ENCODE assay signal across 16 cellular contexts in the genomic region with DNA sequence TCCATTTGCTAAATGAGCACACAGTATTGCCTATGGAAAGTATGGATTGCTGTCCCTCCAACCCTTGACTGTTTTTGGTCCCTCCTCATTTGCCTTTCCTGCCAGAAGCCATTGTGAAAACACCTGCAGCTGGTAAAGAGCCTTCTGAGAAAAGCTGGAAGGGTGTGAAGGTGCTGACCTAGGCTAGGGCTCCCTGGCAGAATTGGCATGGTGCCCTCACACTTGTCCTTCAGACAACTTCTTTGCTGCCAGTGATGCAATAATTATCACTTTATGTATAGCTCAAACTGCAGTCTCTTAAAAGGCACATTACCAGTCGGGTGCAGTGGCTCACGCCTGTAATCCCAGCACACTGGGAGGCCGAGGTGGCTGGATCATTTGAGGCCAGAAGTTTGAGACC. TPM values are rescaled to one million over a fixed set of nuclear protein-coding genes. Genes with fewer than 3 reads are reported as not detected.
A peak's percentile ranks its signal among the peaks of the same experiment; 100 is the strongest.
DNase-seq lines count a peak whose midpoint lies in the region; ATAC-seq and TF ChIP-seq lines count a peak whose summit lies in the region.
"Had no signal": no experiment of that assay in that cellular context is flagged by ENCODE, and none has a peak within 500 bp of the region (broad histone marks: within the 10 kb centered on the region; RNA-seq: fewer than 3 reads in every experiment).

No MANE protein-coding gene starts in this region.

- peaks cover 48% of the 10 kb centered on the region for H3K4me1 Mint-ChIP-seq in activated naive CD8-positive, alpha-beta T cell (ENCODE audit: low read depth)
- peaks cover 26% of the 10 kb centered on the region for H3K4me1 Mint-ChIP-seq in activated naive CD8-positive, alpha-beta T cell treated with anti-CD3 and anti-CD28 coated beads, Interleukin-2, amount 50 U/mL, for 24 hours
- H3K4me1 Mint-ChIP-seq in brain = peaks cover 60% of the 10 kb centered on the region
- H3K4me1 Mint-ChIP-seq in naive thymus-derived CD8-positive, alpha-beta T cell = peaks cover 30 to 60% (median 53%) of the 10 kb centered on the region in 4 donors

- H3K4me3 ChIP-seq in stomach = no peak overlapping the region
- H3K4me3 ChIP-seq: esophagus squamous epithelium had no signal

- TF ChIP-seq CTCF in brain (conservative IDR thresholded peaks at IDR 0.05) = no peak
- no peak for TF ChIP-seq CTCF in stomach (IDR thresholded peaks at IDR 0.05)

- H3K9me3 ChIP-seq in stomach = no peaks in the 10 kb centered on the region
- H3K9me3 ChIP-seq: esophagus squamous epithelium had no signal

- POLR2A ChIA-PET in naive thymus-derived CD8-positive, alpha-beta T cell (lab: Charles Lee) = no interaction called here

- H3K4me3 Mint-ChIP-seq in activated naive CD8-positive, alpha-beta T cell = peak overlapping the region; percentile 2
- H3K4me3 Mint-ChIP-seq in activated naive CD8-positive, alpha-beta T cell treated with anti-CD3 and anti-CD28 coated beads, Interleukin-2, amount 50 U/mL, for 24 hours = no peak overlapping the region
- H3K4me3 Mint-ChIP-seq in brain = peak overlapping the region in 2 of 5 experiments; percentile 10 to 65
- peak overlapping the region in 1 of 10 donors; percentile 60 for H3K4me3 Mint-ChIP-seq in naive thymus-derived CD8-positive, alpha-beta T cell

- ATAC-seq in activated naive CD8-positive, alpha-beta T cell treated with anti-CD3 and anti-CD28 coated beads, Interleukin-2, amount 50 U/mL, for 24 hours = no peak
- ATAC-seq in naive thymus-derived CD8-positive, alpha-beta T cell = no peak
- ATAC-seq: left cardiac atrium had no signal

- H3K27ac ChIP-seq in stomach = no peak overlapping the region
- H3K27ac ChIP-seq: esophagus squamous epithelium had no signal

- peaks cover 0 to 3% (median 0%) of the 10 kb centered on the region in 4 donors for H3K36me3 ChIP-seq in stomach
- H3K36me3 ChIP-seq: esophagus squamous epithelium had no signal

- H3K27me3 Mint-ChIP-seq in activated naive CD8-positive, alpha-beta T cell = no peaks in the 10 kb centered on the region
- H3K27me3 Mint-ChIP-seq in activated naive CD8-positive, alpha-beta T cell treated with anti-CD3 and anti-CD28 coated beads, Interleukin-2, amount 50 U/mL, for 24 hours = no peaks in the 10 kb centered on the region
- peaks cover 8% of the 10 kb centered on the region for H3K27me3 Mint-ChIP-seq in brain
- H3K27me3 Mint-ChIP-seq in naive thymus-derived CD8-positive, alpha-beta T cell = no peaks in the 10 kb centered on the region

- no peak for TF ChIP-seq EP300 in stomach (IDR thresholded peaks at IDR 0.05)

- WGBS in stomach, 5 donors = 84 to 93% (median 89%) methylated on average over 3 of the region's 3 CpGs

- no peak for DNase-seq in activated naive CD8-positive, alpha-beta T cell treated with anti-CD3 and anti-CD28 coated beads, Interleukin-2, amount 50 U/mL, for 24 hours
- DNase-seq in NCI-H2196 (lab: John Stamatoyannopoulos, UW; ENCODE audit: unreplicated experiment) (peak; percentile 64), stomach (peak; percentile 50)
- no peak for DNase-seq in stimulated activated CD4-positive, alpha-beta T cell treated with anti-CD3 and anti-CD28 coated beads, Interleukin-4, amount 100 ng/mL, for 24 hours
- no peak for DNase-seq in stimulated activated naive CD4-positive, alpha-beta T cell (lab: John Stamatoyannopoulos, UW)
- DNase-seq in naive thymus-derived CD8-positive, alpha-beta T cell = no peak
- DNase-seq: activated CD4-positive, alpha-beta T cell treated with anti-CD3 and anti-CD28 coated beads, Interleukin-2, amount 50 U/mL, for 1 hour; activated naive CD4-positive, alpha-beta T cell; aorta; effector memory CD4-positive, alpha-beta T cell; esophagus squamous epithelium; left cardiac atrium; NCI-H2171; stimulated activated CD8-positive, alpha-beta memory T cell treated with anti-CD3 and anti-CD28 coated beads, Interleukin-4, amount 100 ng/mL, for 48 hours had no signal

- no peak for TF ChIP-seq POLR2A in stomach (IDR thresholded peaks at IDR 0.05)

- H3K9me3 Mint-ChIP-seq in activated naive CD8-positive, alpha-beta T cell (ENCODE audit: low read depth) = no peaks in the 10 kb centered on the region
- H3K9me3 Mint-ChIP-seq in activated naive CD8-positive, alpha-beta T cell treated with anti-CD3 and anti-CD28 coated beads, Interleukin-2, amount 50 U/mL, for 24 hours = no peaks in the 10 kb centered on the region
- peaks cover 0 to 3% (median 3%) of the 10 kb centered on the region in 5 experiments for H3K9me3 Mint-ChIP-seq in brain
- H3K9me3 Mint-ChIP-seq in naive thymus-derived CD8-positive, alpha-beta T cell = no peaks in the 10 kb centered on the region

- H3K27me3 ChIP-seq in stomach = no peaks in the 10 kb centered on the region
- H3K27me3 ChIP-seq: esophagus squamous epithelium had no signal

- peaks cover 3% of the 10 kb centered on the region for H3K36me3 Mint-ChIP-seq in activated naive CD8-positive, alpha-beta T cell
- peaks cover 8% of the 10 kb centered on the region for H3K36me3 Mint-ChIP-seq in activated naive CD8-positive, alpha-beta T cell treated with anti-CD3 and anti-CD28 coated beads, Interleukin-2, amount 50 U/mL, for 24 hours (ENCODE audit: low read depth)
- peaks cover 54% of the 10 kb centered on the region for H3K36me3 Mint-ChIP-seq in brain
- H3K36me3 Mint-ChIP-seq in naive thymus-derived CD8-positive, alpha-beta T cell = peaks cover 0 to 18% (median 2%) of the 10 kb centered on the region in 3 donors

- intact Hi-C loops in stomach (cut with DNase I; ENCODE audit: low total_unique reads) = no loop called here

- peaks cover 28 to 54% (median 45%) of the 10 kb centered on the region in 4 donors for H3K4me1 ChIP-seq in stomach

- H3K27ac Mint-ChIP-seq in activated naive CD8-positive, alpha-beta T cell = no peak overlapping the region
- no peak overlapping the region for H3K27ac Mint-ChIP-seq in activated naive CD8-positive, alpha-beta T cell treated with anti-CD3 and anti-CD28 coated beads, Interleukin-2, amount 50 U/mL, for 24 hours
- H3K27ac Mint-ChIP-seq in brain = peak overlapping the region in 3 of 5 experiments; percentile 14 to 56 (median 34)
- peak overlapping the region in 2 of 10 donors; percentile 48 to 65 for H3K27ac Mint-ChIP-seq in naive thymus-derived CD8-positive, alpha-beta T cell

RNA-seq across cellular contexts. Expression of a gene that starts 4.2 kb away (rescaled TPM):
- 47.4 TPM for polyA plus RNA-seq in brain (ENCODE audit: insufficient read depth, low read depth, low replicate concordance)
- 100 to 1,000 TPM in 1 of 5 donors, 10 to 100 TPM in 4; 15.9 to 221 (median 47.8) TPM for total RNA-seq in stomach
- polyA plus RNA-seq in stomach = 10 to 100 TPM; 28.4 to 53.0 (median 29.6) TPM
- total RNA-seq in naive thymus-derived CD8-positive, alpha-beta T cell = 10 to 100 TPM; 34.4 to 37.8 TPM
- 10 to 100 TPM in 1 of 3 donors, 1 to 10 TPM in 2; 8.7 to 12.2 (median 9.1) TPM for polyA plus RNA-seq in naive thymus-derived CD8-positive, alpha-beta T cell

RNA-seq across cellular contexts. Expression of a gene that starts 26.5 kb away (rescaled TPM):
- 2.7 TPM for polyA plus RNA-seq in brain (ENCODE audit: insufficient read depth, low read depth, low replicate concordance)
- 10 to 100 TPM in 2 of 5 donors, 1 to 10 TPM in 2, under 1 TPM in 1; under 0.01 to 18.5 (median 6.7) TPM for total RNA-seq in stomach
- polyA plus RNA-seq in stomach = 1 to 10 TPM; 5.7 to 7.9 (median 7.5) TPM
- 10 to 100 TPM; 15.1 to 15.2 TPM for total RNA-seq in naive thymus-derived CD8-positive, alpha-beta T cell
- 10 to 100 TPM; 10.6 to 12.4 (median 12.3) TPM for polyA plus RNA-seq in naive thymus-derived CD8-positive, alpha-beta T cell

RNA-seq across cellular contexts. Expression of a gene that starts 32.6 kb away (rescaled TPM):
- 13.4 TPM for polyA plus RNA-seq in brain (ENCODE audit: insufficient read depth, low read depth, low replicate concordance)
- total RNA-seq in stomach = 10 to 100 TPM; 28.6 to 54.9 (median 43.9) TPM
- polyA plus RNA-seq in stomach = 10 to 100 TPM; 16.0 to 17.1 (median 16.5) TPM
- 10 to 100 TPM; 39.8 to 41.7 TPM for total RNA-seq in naive thymus-derived CD8-positive, alpha-beta T cell
- 1 to 10 TPM; 6.6 to 9.4 (median 9.2) TPM for polyA plus RNA-seq in naive thymus-derived CD8-positive, alpha-beta T cell

Comparison
In these comparisons a context has a peak if more than half of its experiments do, and no peak if none do; other contexts are left out.
1. H3K27ac Mint-ChIP-seq: peak in brain (3 of 5); none in activated naive CD8-positive, alpha-beta T cell (single experiment) and activated naive CD8-positive, alpha-beta T cell treated with anti-CD3 and anti-CD28 coated beads, Interleukin-2, amount 50 U/mL, for 24 hours (single experiment).
2. DNase-seq: peak in NCI-H2196 (single experiment) and stomach (single experiment); none in activated naive CD8-positive, alpha-beta T cell treated with anti-CD3 and anti-CD28 coated beads, Interleukin-2, amount 50 U/mL, for 24 hours (single experiment), stimulated activated CD4-positive, alpha-beta T cell treated with anti-CD3 and anti-CD28 coated beads, Interleukin-4, amount 100 ng/mL, for 24 hours (single experiment), stimulated activated naive CD4-positive, alpha-beta T cell (0 of 6) and naive thymus-derived CD8-positive, alpha-beta T cell (0 of 10).